Comparison of ENCODE assay signal across 9 cellular contexts in the genomic region with DNA sequence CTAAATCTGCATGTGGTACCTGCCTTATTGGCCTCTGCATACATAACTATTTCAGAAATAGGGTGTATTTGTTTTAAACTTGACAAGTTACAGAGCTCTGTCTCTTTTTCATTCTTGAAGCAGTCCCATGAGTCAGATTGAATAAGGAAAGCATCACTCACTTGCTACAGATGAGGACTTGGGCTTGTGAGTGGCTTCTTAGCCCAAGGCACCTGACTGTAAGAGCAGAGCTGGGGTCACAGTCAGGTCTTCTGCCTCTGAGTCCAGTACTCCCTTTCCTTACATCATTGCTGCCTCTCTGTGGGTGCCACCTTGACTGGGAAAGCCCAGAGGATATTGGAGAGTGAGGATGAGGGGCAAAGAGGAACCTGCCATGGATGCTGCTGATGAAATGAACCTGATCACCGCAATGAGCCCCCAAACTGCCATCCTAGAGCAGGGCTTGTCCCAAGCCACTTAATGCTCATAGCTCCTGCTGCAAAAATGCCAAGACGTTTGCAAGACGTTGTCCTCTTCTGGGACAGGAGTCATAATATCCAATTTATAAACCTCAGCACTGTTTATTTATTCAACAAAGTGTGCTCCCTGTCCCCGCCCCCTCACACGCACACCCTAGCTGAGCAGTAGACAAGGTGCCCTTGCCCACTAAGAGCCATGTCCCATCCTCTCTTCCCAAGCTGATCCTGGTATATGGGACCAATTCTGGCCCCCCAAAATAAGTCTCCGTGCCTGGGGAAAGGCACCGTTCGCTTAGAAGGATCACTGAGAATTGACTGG.
A peak's percentile ranks its signal among the peaks of the same experiment; 100 is the strongest.
DNase-seq lines count a peak whose midpoint lies in the region; ATAC-seq and TF ChIP-seq lines count a peak whose summit lies in the region.
"Had no signal": no experiment of that assay in that cellular context is flagged by ENCODE, and none has a peak within 500 bp of the region (broad histone marks: within the 10 kb centered on the region; RNA-seq: fewer than 3 reads in every experiment).

No MANE protein-coding gene starts in this region.

- TF ChIP-seq CTCF in GM13976 (IDR thresholded peaks at IDR 0.05; ENCODE audit: borderline replicate concordance, control extremely low read depth, extremely low read depth, insufficient read depth, missing control alignments) (no peak), RWPE1 (conservative IDR thresholded peaks at IDR 0.05; ENCODE audit: low read depth) (no peak), colonic mucosa (IDR thresholded peaks at IDR 0.05) (no peak), upper lobe of right lung (IDR thresholded peaks at IDR 0.05) (no peak)

- H3K36me3 ChIP-seq in colonic mucosa (no peaks in the 10 kb centered on the region), upper lobe of right lung (no peaks in the 10 kb centered on the region)
- H3K36me3 ChIP-seq: neutrophil had no signal

- in situ Hi-C loops in GM13976 (cut with MboI; ENCODE audit: low sequenced_read_pairs, unreplicated experiment), result no loop called here

- POLR2A ChIA-PET in RWPE1 (lab: Yijun Ruan, JAX; ENCODE audit: low non-redundant PET), result no interaction called here

- intact Hi-C loops in colonic mucosa (cut with DNase I), result loop anchor here (5.0 to 10.0 kb wide), 2 partner anchors 74 to 536 kb away; no protein-coding TSS in a partner anchor
- intact Hi-C loops in upper lobe of right lung (cut with DNase I), result no loop called here

- H3K27ac ChIP-seq in RWPE1 (peak overlapping the region; percentile 79), colonic mucosa (no peak overlapping the region), upper lobe of right lung (no peak overlapping the region)
- H3K27ac ChIP-seq: neutrophil had no signal

- H3K9me3 ChIP-seq in colonic mucosa, result no peaks in the 10 kb centered on the region
- H3K9me3 ChIP-seq in upper lobe of right lung, result no peaks in the 10 kb centered on the region
- H3K9me3 ChIP-seq: gastroesophageal sphincter, neutrophil had no signal

- no peak overlapping the region for H3K9ac ChIP-seq in colonic mucosa (ENCODE audit: low read depth in 2 of 2, low read length in 2 of 2)

- ATAC-seq in HG02763 (IDR thresholded peaks at IDR 0.05; ENCODE audit: unreplicated experiment) (no peak), HG03135 (IDR thresholded peaks at IDR 0.05; ENCODE audit: unreplicated experiment) (no peak), upper lobe of right lung (no peak)

- H3K4me1 ChIP-seq in colonic mucosa (no peaks in the 10 kb centered on the region), upper lobe of right lung (no peaks in the 10 kb centered on the region)

- H3K4me3 ChIP-seq in colonic mucosa, result no peak overlapping the region
- H3K4me3 ChIP-seq in upper lobe of right lung, result no peak overlapping the region
- H3K4me3 ChIP-seq: gastroesophageal sphincter had no signal

- CTCF ChIA-PET in RWPE1 (lab: Yijun Ruan, JAX), result interaction anchor here (0.5 to 1.7 kb wide), 16 partner anchors 8 to 1671 kb away, joined by 3 to 28 read pairs (median 4); no protein-coding TSS in a partner anchor

- DNase-seq in GM13976 (ENCODE audit: low spot score), result peak; percentile 18
- no peak for DNase-seq in RWPE1 (ENCODE audit: low spot score)
- DNase-seq in colonic mucosa, result peak; percentile 10
- peak; percentile 24 for DNase-seq in stimulated activated CD8-positive, alpha-beta memory T cell treated with anti-CD3 and anti-CD28 coated beads, Interleukin-4, amount 100 ng/mL, for 48 hours
- no peak for DNase-seq in upper lobe of right lung

- H3K27me3 ChIP-seq in colonic mucosa (no peaks in the 10 kb centered on the region), upper lobe of right lung (no peaks in the 10 kb centered on the region)
- H3K27me3 ChIP-seq: gastroesophageal sphincter, neutrophil had no signal

Comparison
In these comparisons a context has a peak if more than half of its experiments do, and no peak if none do; other contexts are left out.
1. DNase-seq: peak in GM13976 (single experiment), colonic mucosa (single experiment) and stimulated activated CD8-positive, alpha-beta memory T cell treated with anti-CD3 and anti-CD28 coated beads, Interleukin-4, amount 100 ng/mL, for 48 hours (single experiment); none in RWPE1 (single experiment) and upper lobe of right lung (single experiment).